1 cellular context compared by ENCODE assay signal in genomic region chr1:159957824-159958268, GRCh38.
TF ChIP-seq lines count a peak whose summit lies in the region.

No MANE protein-coding gene starts in this region.

TF ChIP-seq in K562, 482 proteins besides CTCF, POLR2A, EP300 and RAD21 (continues in another document):
- TF ChIP-seq, protein P1, sequence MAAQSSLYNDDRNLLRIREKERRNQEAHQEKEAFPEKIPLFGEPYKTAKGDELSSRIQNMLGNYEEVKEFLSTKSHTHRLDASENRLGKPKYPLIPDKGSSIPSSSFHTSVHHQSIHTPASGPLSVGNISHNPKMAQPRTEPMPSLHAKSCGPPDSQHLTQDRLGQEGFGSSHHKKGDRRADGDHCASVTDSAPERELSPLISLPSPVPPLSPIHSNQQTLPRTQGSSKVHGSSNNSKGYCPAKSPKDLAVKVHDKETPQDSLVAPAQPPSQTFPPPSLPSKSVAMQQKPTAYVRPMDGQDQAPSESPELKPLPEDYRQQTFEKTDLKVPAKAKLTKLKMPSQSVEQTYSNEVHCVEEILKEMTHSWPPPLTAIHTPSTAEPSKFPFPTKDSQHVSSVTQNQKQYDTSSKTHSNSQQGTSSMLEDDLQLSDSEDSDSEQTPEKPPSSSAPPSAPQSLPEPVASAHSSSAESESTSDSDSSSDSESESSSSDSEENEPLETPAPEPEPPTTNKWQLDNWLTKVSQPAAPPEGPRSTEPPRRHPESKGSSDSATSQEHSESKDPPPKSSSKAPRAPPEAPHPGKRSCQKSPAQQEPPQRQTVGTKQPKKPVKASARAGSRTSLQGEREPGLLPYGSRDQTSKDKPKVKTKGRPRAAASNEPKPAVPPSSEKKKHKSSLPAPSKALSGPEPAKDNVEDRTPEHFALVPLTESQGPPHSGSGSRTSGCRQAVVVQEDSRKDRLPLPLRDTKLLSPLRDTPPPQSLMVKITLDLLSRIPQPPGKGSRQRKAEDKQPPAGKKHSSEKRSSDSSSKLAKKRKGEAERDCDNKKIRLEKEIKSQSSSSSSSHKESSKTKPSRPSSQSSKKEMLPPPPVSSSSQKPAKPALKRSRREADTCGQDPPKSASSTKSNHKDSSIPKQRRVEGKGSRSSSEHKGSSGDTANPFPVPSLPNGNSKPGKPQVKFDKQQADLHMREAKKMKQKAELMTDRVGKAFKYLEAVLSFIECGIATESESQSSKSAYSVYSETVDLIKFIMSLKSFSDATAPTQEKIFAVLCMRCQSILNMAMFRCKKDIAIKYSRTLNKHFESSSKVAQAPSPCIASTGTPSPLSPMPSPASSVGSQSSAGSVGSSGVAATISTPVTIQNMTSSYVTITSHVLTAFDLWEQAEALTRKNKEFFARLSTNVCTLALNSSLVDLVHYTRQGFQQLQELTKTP (IDR thresholded peaks at IDR 0.05; ENCODE audit: low read depth in 1 of 2, partially characterized antibody in 2 of 2) = no peak
- TF ChIP-seq CREB5 (CRISPR knock-in tag; IDR thresholded peaks at IDR 0.05) (no peak), ZNF436 (CRISPR knock-in tag; IDR thresholded peaks at IDR 0.05) (no peak), NONO (IDR thresholded peaks at IDR 0.05; ENCODE audit: low read depth in 2 of 2, low read length in 1 of 2) (no peak), TRIM28 (IDR thresholded peaks at IDR 0.05) (no peak), TEAD4 (IDR thresholded peaks at IDR 0.05; ENCODE audit: low read length) (peak; percentile 84), TEAD4 (CRISPR knock-in tag; IDR thresholded peaks at IDR 0.05; ENCODE audit: borderline replicate concordance) (no peak), ATF7 (IDR thresholded peaks at IDR 0.05) (0 out of 2 replicates have a peak, but pooled peaks have one; percentile 24), RBM34 (IDR thresholded peaks at IDR 0.05; ENCODE audit: borderline replicate concordance, insufficient read depth, low read length) (no peak), PTBP1 (IDR thresholded peaks at IDR 0.05; ENCODE audit: low read depth, low read length) (no peak), TRIM24 (IDR thresholded peaks at IDR 0.05) (peak; percentile 82 to 89), ARHGAP35 (IDR thresholded peaks at IDR 0.05; ENCODE audit: partially characterized antibody) (no peak), GATA2 (CRISPR knock-in tag; IDR thresholded peaks at IDR 0.05) (peak; percentile 63), RCOR1 (IDR thresholded peaks at IDR 0.05; ENCODE audit: borderline replicate concordance in 1 of 2, low read depth in 2 of 2, low read length in 2 of 2) (peak in 1 of 2 experiments; percentile 77; a peak in 1 of 4 replicates), ARID1B (IDR thresholded peaks at IDR 0.05) (peak; percentile 96), XRCC3 (IDR thresholded peaks at IDR 0.05) (no peak), SMARCA4 (IDR thresholded peaks at IDR 0.05) (peak; percentile 93), SMAD4 (CRISPR knock-in tag; conservative IDR thresholded peaks at IDR 0.05) (peak; percentile 33; the same call in 1 of the 2 replicates), CBX3 (IDR thresholded peaks at IDR 0.05; ENCODE audit: borderline replicate concordance in 1 of 2, low read length in 2 of 2) (no peak), ARNT (IDR thresholded peaks at IDR 0.05) (peak in 1 of 2 experiments; percentile 37; a peak in 1 of 4 replicates), ZNF23 (CRISPR knock-in tag; IDR thresholded peaks at IDR 0.05) (no peak), HNRNPH1 (optimal IDR thresholded peaks at IDR 0.05; ENCODE audit: low read depth, low read length) (no peak), NR0B1 (IDR thresholded peaks at IDR 0.05; ENCODE audit: partially characterized antibody) (no peak), HDAC8 (tag; IDR thresholded peaks at IDR 0.05) (no peak), VEZF1 (CRISPR knock-in tag; IDR thresholded peaks at IDR 0.05) (peak; percentile 23; the same call in 1 of the 2 replicates), POLR2H (tag; IDR thresholded peaks at IDR 0.05; ENCODE audit: low read depth) (no peak), ZBTB11 (CRISPR knock-in tag; IDR thresholded peaks at IDR 0.05) (peak in 1 of 3 experiments; percentile 31; a peak in 1 of 6 replicates), ZNF354B (CRISPR knock-in tag; IDR thresholded peaks at IDR 0.05) (no peak), ZNF780A (CRISPR knock-in tag; IDR thresholded peaks at IDR 0.05) (no peak), MIER1 (IDR thresholded peaks at IDR 0.05; ENCODE audit: low read depth) (no peak), DMBX1 (CRISPR knock-in tag; IDR thresholded peaks at IDR 0.05; ENCODE audit: borderline replicate concordance) (no peak), ZNF174 (CRISPR knock-in tag; IDR thresholded peaks at IDR 0.05) (no peak), CBFA2T3 (IDR thresholded peaks at IDR 0.05) (peak; percentile 93), ZNF584 (CRISPR knock-in tag; IDR thresholded peaks at IDR 0.05; ENCODE audit: low read depth) (no peak), ZKSCAN3 (CRISPR knock-in tag; IDR thresholded peaks at IDR 0.05) (no peak), TEAD2 (tag; IDR thresholded peaks at IDR 0.05) (no peak), L3MBTL2 (IDR thresholded peaks at IDR 0.05) (0 out of 2 replicates have a peak, but pooled peaks have one; percentile 26), CBFA2T2 (conservative IDR thresholded peaks at IDR 0.05) (peak; percentile 88), EZH2 (IDR thresholded peaks at IDR 0.05; ENCODE audit: borderline replicate concordance, low read depth, low read length) (no peak), FOXM1 (IDR thresholded peaks at IDR 0.05; ENCODE audit: low read depth) (peak; percentile 80), FOXM1 (CRISPR knock-in tag; IDR thresholded peaks at IDR 0.05; ENCODE audit: low read depth) (no peak), GATAD2B (IDR thresholded peaks at IDR 0.05; ENCODE audit: borderline replicate concordance) (no peak)
- TF ChIP-seq, protein P2, sequence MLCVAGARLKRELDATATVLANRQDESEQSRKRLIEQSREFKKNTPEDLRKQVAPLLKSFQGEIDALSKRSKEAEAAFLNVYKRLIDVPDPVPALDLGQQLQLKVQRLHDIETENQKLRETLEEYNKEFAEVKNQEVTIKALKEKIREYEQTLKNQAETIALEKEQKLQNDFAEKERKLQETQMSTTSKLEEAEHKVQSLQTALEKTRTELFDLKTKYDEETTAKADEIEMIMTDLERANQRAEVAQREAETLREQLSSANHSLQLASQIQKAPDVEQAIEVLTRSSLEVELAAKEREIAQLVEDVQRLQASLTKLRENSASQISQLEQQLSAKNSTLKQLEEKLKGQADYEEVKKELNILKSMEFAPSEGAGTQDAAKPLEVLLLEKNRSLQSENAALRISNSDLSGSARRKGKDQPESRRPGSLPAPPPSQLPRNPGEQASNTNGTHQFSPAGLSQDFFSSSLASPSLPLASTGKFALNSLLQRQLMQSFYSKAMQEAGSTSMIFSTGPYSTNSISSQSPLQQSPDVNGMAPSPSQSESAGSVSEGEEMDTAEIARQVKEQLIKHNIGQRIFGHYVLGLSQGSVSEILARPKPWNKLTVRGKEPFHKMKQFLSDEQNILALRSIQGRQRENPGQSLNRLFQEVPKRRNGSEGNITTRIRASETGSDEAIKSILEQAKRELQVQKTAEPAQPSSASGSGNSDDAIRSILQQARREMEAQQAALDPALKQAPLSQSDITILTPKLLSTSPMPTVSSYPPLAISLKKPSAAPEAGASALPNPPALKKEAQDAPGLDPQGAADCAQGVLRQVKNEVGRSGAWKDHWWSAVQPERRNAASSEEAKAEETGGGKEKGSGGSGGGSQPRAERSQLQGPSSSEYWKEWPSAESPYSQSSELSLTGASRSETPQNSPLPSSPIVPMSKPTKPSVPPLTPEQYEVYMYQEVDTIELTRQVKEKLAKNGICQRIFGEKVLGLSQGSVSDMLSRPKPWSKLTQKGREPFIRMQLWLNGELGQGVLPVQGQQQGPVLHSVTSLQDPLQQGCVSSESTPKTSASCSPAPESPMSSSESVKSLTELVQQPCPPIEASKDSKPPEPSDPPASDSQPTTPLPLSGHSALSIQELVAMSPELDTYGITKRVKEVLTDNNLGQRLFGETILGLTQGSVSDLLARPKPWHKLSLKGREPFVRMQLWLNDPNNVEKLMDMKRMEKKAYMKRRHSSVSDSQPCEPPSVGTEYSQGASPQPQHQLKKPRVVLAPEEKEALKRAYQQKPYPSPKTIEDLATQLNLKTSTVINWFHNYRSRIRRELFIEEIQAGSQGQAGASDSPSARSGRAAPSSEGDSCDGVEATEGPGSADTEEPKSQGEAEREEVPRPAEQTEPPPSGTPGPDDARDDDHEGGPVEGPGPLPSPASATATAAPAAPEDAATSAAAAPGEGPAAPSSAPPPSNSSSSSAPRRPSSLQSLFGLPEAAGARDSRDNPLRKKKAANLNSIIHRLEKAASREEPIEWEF (CRISPR knock-in tag; IDR thresholded peaks at IDR 0.05) = no peak
- TF ChIP-seq, protein P3, sequence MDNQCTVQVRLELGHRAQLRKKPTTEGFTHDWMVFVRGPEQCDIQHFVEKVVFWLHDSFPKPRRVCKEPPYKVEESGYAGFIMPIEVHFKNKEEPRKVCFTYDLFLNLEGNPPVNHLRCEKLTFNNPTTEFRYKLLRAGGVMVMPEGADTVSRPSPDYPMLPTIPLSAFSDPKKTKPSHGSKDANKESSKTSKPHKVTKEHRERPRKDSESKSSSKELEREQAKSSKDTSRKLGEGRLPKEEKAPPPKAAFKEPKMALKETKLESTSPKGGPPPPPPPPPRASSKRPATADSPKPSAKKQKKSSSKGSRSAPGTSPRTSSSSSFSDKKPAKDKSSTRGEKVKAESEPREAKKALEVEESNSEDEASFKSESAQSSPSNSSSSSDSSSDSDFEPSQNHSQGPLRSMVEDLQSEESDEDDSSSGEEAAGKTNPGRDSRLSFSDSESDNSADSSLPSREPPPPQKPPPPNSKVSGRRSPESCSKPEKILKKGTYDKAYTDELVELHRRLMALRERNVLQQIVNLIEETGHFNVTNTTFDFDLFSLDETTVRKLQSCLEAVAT (IDR thresholded peaks at IDR 0.05) = 0 out of 4 replicates have a peak, but pooled peaks of 1 of the 2 experiments have one; percentile 24
- TF ChIP-seq, protein P4, sequence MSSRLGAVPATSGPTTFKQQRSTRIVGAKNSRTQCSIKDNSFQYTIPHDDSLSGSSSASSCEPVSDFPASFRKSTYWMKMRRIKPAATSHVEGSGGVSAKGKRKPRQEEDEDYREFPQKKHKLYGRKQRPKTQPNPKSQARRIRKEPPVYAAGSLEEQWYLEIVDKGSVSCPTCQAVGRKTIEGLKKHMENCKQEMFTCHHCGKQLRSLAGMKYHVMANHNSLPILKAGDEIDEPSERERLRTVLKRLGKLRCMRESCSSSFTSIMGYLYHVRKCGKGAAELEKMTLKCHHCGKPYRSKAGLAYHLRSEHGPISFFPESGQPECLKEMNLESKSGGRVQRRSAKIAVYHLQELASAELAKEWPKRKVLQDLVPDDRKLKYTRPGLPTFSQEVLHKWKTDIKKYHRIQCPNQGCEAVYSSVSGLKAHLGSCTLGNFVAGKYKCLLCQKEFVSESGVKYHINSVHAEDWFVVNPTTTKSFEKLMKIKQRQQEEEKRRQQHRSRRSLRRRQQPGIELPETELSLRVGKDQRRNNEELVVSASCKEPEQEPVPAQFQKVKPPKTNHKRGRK (tag; IDR thresholded peaks at IDR 0.05) = no peak
- TF ChIP-seq, protein P5, sequence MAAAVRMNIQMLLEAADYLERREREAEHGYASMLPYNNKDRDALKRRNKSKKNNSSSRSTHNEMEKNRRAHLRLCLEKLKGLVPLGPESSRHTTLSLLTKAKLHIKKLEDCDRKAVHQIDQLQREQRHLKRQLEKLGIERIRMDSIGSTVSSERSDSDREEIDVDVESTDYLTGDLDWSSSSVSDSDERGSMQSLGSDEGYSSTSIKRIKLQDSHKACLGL (CRISPR knock-in tag; IDR thresholded peaks at IDR 0.05; ENCODE audit: borderline replicate concordance, poor library complexity, severe bottlenecking) = no peak
